In genomic region chr1:185305419-185305818, GRCh38 we compare ENCODE assay signal across 23 cellular contexts. TPM values are rescaled to one million over a fixed set of nuclear protein-coding genes. Genes with fewer than 3 reads are reported as not detected.
A peak's percentile ranks its signal among the peaks of the same experiment; 100 is the strongest.
DNase-seq lines count a peak whose midpoint lies in the region; ATAC-seq and TF ChIP-seq lines count a peak whose summit lies in the region.
"Had no signal": no experiment of that assay in that cellular context is flagged by ENCODE, and none has a peak within 500 bp of the region (broad histone marks: within the 10 kb centered on the region; RNA-seq: fewer than 3 reads in every experiment).

No MANE protein-coding gene starts in this region.

- peaks cover 18% of the 10 kb centered on the region for H3K4me1 Mint-ChIP-seq in activated CD8-positive, alpha-beta T cell treated with anti-CD3 and anti-CD28 coated beads, Interleukin-2, amount 10 ng/mL, durations not matched to agents 7 days and 5 days (ENCODE audit: low read depth)
- peaks cover 11% of the 10 kb centered on the region for H3K4me1 Mint-ChIP-seq in activated CD8-positive, alpha-beta T cell treated with anti-CD3 and anti-CD28 coated beads for 36 hours (ENCODE audit: low read depth)
- H3K4me1 Mint-ChIP-seq in IgD-negative memory B cell = peaks cover 0 to 5% (median 5%) of the 10 kb centered on the region in 3 donors
- peaks cover 4 to 81% of the 10 kb centered on the region in 2 donors for H3K4me1 Mint-ChIP-seq in immature natural killer cell
- peaks cover 14% of the 10 kb centered on the region for H3K4me1 Mint-ChIP-seq in osteocyte (ENCODE audit: unreplicated experiment)
- H3K4me1 Mint-ChIP-seq: nephron had no signal

- no peaks in the 10 kb centered on the region for H3K9me3 Mint-ChIP-seq in activated CD8-positive, alpha-beta T cell treated with anti-CD3 and anti-CD28 coated beads, Interleukin-2, amount 10 ng/mL, durations not matched to agents 7 days and 5 days (ENCODE audit: insufficient read depth)
- H3K9me3 Mint-ChIP-seq in activated CD8-positive, alpha-beta T cell treated with anti-CD3 and anti-CD28 coated beads for 36 hours = no peaks in the 10 kb centered on the region
- H3K9me3 Mint-ChIP-seq in IgD-negative memory B cell (no peaks in the 10 kb centered on the region), immature natural killer cell (no peaks in the 10 kb centered on the region), osteocyte (ENCODE audit: unreplicated experiment) (no peaks in the 10 kb centered on the region)
- H3K9me3 Mint-ChIP-seq: nephron had no signal

- H3K27ac Mint-ChIP-seq in activated CD8-positive, alpha-beta T cell treated with anti-CD3 and anti-CD28 coated beads, Interleukin-2, amount 10 ng/mL, durations not matched to agents 7 days and 5 days = no peak overlapping the region
- H3K27ac Mint-ChIP-seq in activated CD8-positive, alpha-beta T cell treated with anti-CD3 and anti-CD28 coated beads for 36 hours = no peak overlapping the region
- H3K27ac Mint-ChIP-seq in IgD-negative memory B cell (peak overlapping the region in 2 of 3 donors; percentile 18 to 73), immature natural killer cell (peak overlapping the region in 4 of 6 donors; percentile 18 to 74 (median 64)), osteocyte (ENCODE audit: unreplicated experiment) (peak overlapping the region; percentile 46)
- H3K27ac Mint-ChIP-seq: nephron had no signal

- CTCF ChIA-PET in activated CD8-positive, alpha-beta T cell treated with anti-CD3 and anti-CD28 coated beads, Interleukin-2, amount 10 ng/mL, durations not matched to agents 7 days and 5 days (lab: Charles Lee) = interaction anchor here (1.3 to 1.7 kb wide), 6 partner anchors 11 to 375 kb away, joined by 3 to 5 read pairs (median 4); partner anchors contain the start of gene IVNS1ABP
- CTCF ChIA-PET in activated CD8-positive, alpha-beta T cell treated with anti-CD3 and anti-CD28 coated beads for 36 hours (lab: Charles Lee) = interaction anchor here (0.9 to 1.1 kb wide), 2 partner anchors 364 to 375 kb away, joined by 3 to 5 read pairs; no protein-coding TSS in a partner anchor

- no peak for DNase-seq in activated CD8-positive, alpha-beta T cell treated with anti-CD3 and anti-CD28 coated beads, Interleukin-2, amount 10 ng/mL, durations not matched to agents 7 days and 5 days
- DNase-seq in activated CD8-positive, alpha-beta T cell treated with anti-CD3 and anti-CD28 coated beads for 36 hours = no peak
- no peak for DNase-seq in immature natural killer cell
- no peak for DNase-seq in osteocyte (ENCODE audit: extremely low spot score, unreplicated experiment)
- no peak for DNase-seq in cardiac septum (ENCODE audit: low spot score)
- DNase-seq in NCI-H69 (lab: John Stamatoyannopoulos, UW) = no peak
- DNase-seq in NCI-H1930 (lab: John Stamatoyannopoulos, UW) = no peak
- DNase-seq: activated CD4-positive, alpha-beta T cell treated with anti-CD3 and anti-CD28 coated beads for 48 hours; activated CD8-positive, alpha-beta memory T cell treated with anti-CD3 and anti-CD28 coated beads, Interleukin-2, amount 50 U/mL, for 4 hours; activated gamma-delta T cell; body of pancreas; HCEC 1CT; islet precursor cell; NCI-H1105 treated with DMSO at 0.1 percent for 48 hours; NCI-H2081; NCI-H345; NCI-H748 treated with DMSO at 0.1 percent for 48 hours; pancreas; SK-N-SH; stimulated activated CD4-positive, alpha-beta T cell treated with anti-CD3 and anti-CD28 coated beads, Interleukin-4, amount 100 ng/mL, for 1 hour; transverse colon had no signal

- no peak for TF ChIP-seq CTCF in activated CD8-positive, alpha-beta T cell treated with anti-CD3 and anti-CD28 coated beads for 36 hours (IDR thresholded peaks at IDR 0.05)
- no peak for TF ChIP-seq CTCF in osteocyte (IDR thresholded peaks at IDR 0.05)

- no peaks in the 10 kb centered on the region for H3K27me3 Mint-ChIP-seq in activated CD8-positive, alpha-beta T cell treated with anti-CD3 and anti-CD28 coated beads, Interleukin-2, amount 10 ng/mL, durations not matched to agents 7 days and 5 days (ENCODE audit: low read depth)
- H3K27me3 Mint-ChIP-seq in activated CD8-positive, alpha-beta T cell treated with anti-CD3 and anti-CD28 coated beads for 36 hours = no peaks in the 10 kb centered on the region
- H3K27me3 Mint-ChIP-seq in IgD-negative memory B cell = no peaks in the 10 kb centered on the region
- peaks cover 0 to 2% (median 0%) of the 10 kb centered on the region in 3 donors for H3K27me3 Mint-ChIP-seq in immature natural killer cell (ENCODE audit: low read depth in 3 of 3)
- H3K27me3 Mint-ChIP-seq in osteocyte (ENCODE audit: unreplicated experiment) = no peaks in the 10 kb centered on the region

- H3K36me3 Mint-ChIP-seq in activated CD8-positive, alpha-beta T cell treated with anti-CD3 and anti-CD28 coated beads, Interleukin-2, amount 10 ng/mL, durations not matched to agents 7 days and 5 days (ENCODE audit: low read depth) = peaks cover 78% of the 10 kb centered on the region
- H3K36me3 Mint-ChIP-seq in activated CD8-positive, alpha-beta T cell treated with anti-CD3 and anti-CD28 coated beads for 36 hours (ENCODE audit: low read depth) = peaks cover 61% of the 10 kb centered on the region
- H3K36me3 Mint-ChIP-seq in IgD-negative memory B cell (peaks cover 11% of the 10 kb centered on the region), immature natural killer cell (peaks cover 31 to 77% (median 43%) of the 10 kb centered on the region in 3 donors), osteocyte (ENCODE audit: unreplicated experiment) (peaks cover 69% of the 10 kb centered on the region)

- intact Hi-C loops in activated CD8-positive, alpha-beta T cell treated with anti-CD3 and anti-CD28 coated beads for 36 hours (cut with micrococcal nuclease) = no loop called here
- intact Hi-C loops in cardiac septum (cut with DNase I) = no loop called here

- peak; percentile 32 for ATAC-seq in activated CD8-positive, alpha-beta T cell treated with anti-CD3 and anti-CD28 coated beads, Interleukin-2, amount 10 ng/mL, durations not matched to agents 7 days and 5 days
- no peak for ATAC-seq in activated CD8-positive, alpha-beta T cell treated with anti-CD3 and anti-CD28 coated beads for 36 hours
- ATAC-seq: body of pancreas had no signal

- H3K4me3 Mint-ChIP-seq in activated CD8-positive, alpha-beta T cell treated with anti-CD3 and anti-CD28 coated beads, Interleukin-2, amount 10 ng/mL, durations not matched to agents 7 days and 5 days = no peak overlapping the region
- no peak overlapping the region for H3K4me3 Mint-ChIP-seq in activated CD8-positive, alpha-beta T cell treated with anti-CD3 and anti-CD28 coated beads for 36 hours
- H3K4me3 Mint-ChIP-seq in IgD-negative memory B cell = no peak overlapping the region
- no peak overlapping the region for H3K4me3 Mint-ChIP-seq in immature natural killer cell
- H3K4me3 Mint-ChIP-seq in osteocyte (ENCODE audit: unreplicated experiment) = no peak overlapping the region
- H3K4me3 Mint-ChIP-seq: nephron had no signal

- POLR2A ChIA-PET in activated CD8-positive, alpha-beta T cell treated with anti-CD3 and anti-CD28 coated beads, Interleukin-2, amount 10 ng/mL, durations not matched to agents 7 days and 5 days (lab: Charles Lee) = interaction anchor here (0.6 to 1.1 kb wide), 5 partner anchors 8 to 61 kb away, joined by 3 to 4 read pairs (median 3); partner anchors contain the start of gene IVNS1ABP
- POLR2A ChIA-PET in activated CD8-positive, alpha-beta T cell treated with anti-CD3 and anti-CD28 coated beads for 36 hours (lab: Charles Lee) = interaction anchor here (1.2 to 5.6 kb wide), 3 partner anchors 8 to 12 kb away, joined by 3 to 28 read pairs (median 4); partner anchors contain the start of gene IVNS1ABP

RNA-seq across cellular contexts. Expression of gene IVNS1ABP, which starts 11.6 kb away (rescaled TPM):
- total RNA-seq in activated CD8-positive, alpha-beta T cell treated with anti-CD3 and anti-CD28 coated beads, Interleukin-2, amount 10 ng/mL, durations not matched to agents 7 days and 5 days = 100 to 1,000 TPM; 216 to 234 TPM
- total RNA-seq in activated CD8-positive, alpha-beta T cell treated with anti-CD3 and anti-CD28 coated beads for 36 hours = 100 to 1,000 TPM; 244 to 256 TPM
- polyA plus RNA-seq in IgD-negative memory B cell = 35.4 TPM
- 100 to 1,000 TPM in 2 of 3 donors, 10 to 100 TPM in 1; 68.6 to 146 (median 110) TPM for polyA plus RNA-seq in immature natural killer cell
- 123 and 130 TPM in 2 replicates for total RNA-seq in osteocyte
- 116 TPM for total RNA-seq in cardiac septum

Comparison
In these comparisons a context has a peak if more than half of its experiments do, and no peak if none do; other contexts are left out.
1. H3K27ac Mint-ChIP-seq: peak in IgD-negative memory B cell (2 of 3), immature natural killer cell (4 of 6) and osteocyte (single experiment); none in activated CD8-positive, alpha-beta T cell treated with anti-CD3 and anti-CD28 coated beads, Interleukin-2, amount 10 ng/mL, durations not matched to agents 7 days and 5 days (single experiment) and activated CD8-positive, alpha-beta T cell treated with anti-CD3 and anti-CD28 coated beads for 36 hours (single experiment).